Comparison of ENCODE assay signal across 16 cellular contexts in genomic region chr7:42194218-42194617, GRCh38. TPM values are rescaled to one million over a fixed set of nuclear protein-coding genes. Genes with fewer than 3 reads are reported as not detected.
DNase-seq lines count a peak whose midpoint lies in the region; ATAC-seq and TF ChIP-seq lines count a peak whose summit lies in the region.
"Had no signal": no experiment of that assay in that cellular context is flagged by ENCODE, and none has a peak within 500 bp of the region (broad histone marks: within the 10 kb centered on the region; RNA-seq: fewer than 3 reads in every experiment).

No MANE protein-coding gene starts in this region.

- H2AFZ ChIP-seq in fibroblast of lung (ENCODE audit: low read length) = no peak overlapping the region

- intact Hi-C loops in A673 (cut with micrococcal nuclease; ENCODE audit: unreplicated experiment) = no loop called here

- CTCF ChIA-PET in A673 (lab: Charles Lee) = no interaction called here

- H3K4me1 ChIP-seq in A673 (ENCODE audit: insufficient read depth, low read length, poor library complexity, severe bottlenecking) = peaks cover 54% of the 10 kb centered on the region
- peaks cover 64% of the 10 kb centered on the region for H3K4me1 ChIP-seq in RWPE2 (ENCODE audit: insufficient read depth, poor library complexity, severe bottlenecking)
- peaks cover 7% of the 10 kb centered on the region for H3K4me1 ChIP-seq in fibroblast of lung (ENCODE audit: control insufficient read depth, extremely low read depth, insufficient read depth, low read length)
- no peaks in the 10 kb centered on the region for H3K4me1 ChIP-seq in BE2C

- no peak for DNase-seq in A673 (ENCODE audit: low spot score)
- DNase-seq in RWPE2 (ENCODE audit: low spot score) = no peak
- DNase-seq in fibroblast of lung (ENCODE audit: low read depth in 2 of 2) = peak in 1 of 2 donors; percentile 22
- DNase-seq in neural crest cell (ENCODE audit: low read depth, low spot score) = no peak
- DNase-seq in SW 1271 (lab: John Stamatoyannopoulos, UW) = no peak
- no peak for DNase-seq in BE2C
- DNase-seq: CD8-positive, alpha-beta memory T cell; NCI-H1930; NCI-H446; Peyer's patch; small intestine; stimulated activated CD4-positive, alpha-beta T cell treated with anti-CD3 and anti-CD28 coated beads, Interleukin-4, amount 100 ng/mL, for 24 hours had no signal

- POLR2A ChIA-PET in A673 (lab: Charles Lee; ENCODE audit: low non-redundant PET) = interaction anchor here (0.5 kb wide), 1 partner anchor 33 kb away, joined by 3 read pairs; no protein-coding TSS in a partner anchor

- H3K36me3 ChIP-seq in A673 (ENCODE audit: insufficient read depth, low read length, poor library complexity, severe bottlenecking) (no peaks in the 10 kb centered on the region), RWPE2 (ENCODE audit: low read depth) (no peaks in the 10 kb centered on the region), fibroblast of lung (ENCODE audit: control insufficient read depth, insufficient read depth, low read length) (no peaks in the 10 kb centered on the region), BE2C (no peaks in the 10 kb centered on the region)
- H3K36me3 ChIP-seq: Peyer's patch, vagina had no signal

- no peaks in the 10 kb centered on the region for H3K27me3 ChIP-seq in A673 (replicated peaks; ENCODE audit: insufficient read depth, low read depth, low read length, poor library complexity)
- H3K27me3 ChIP-seq in RWPE2 (ENCODE audit: insufficient read depth, poor library complexity, severe bottlenecking) = no peaks in the 10 kb centered on the region
- no peaks in the 10 kb centered on the region for H3K27me3 ChIP-seq in fibroblast of lung (ENCODE audit: control insufficient read depth, insufficient read depth, low read length)
- no peaks in the 10 kb centered on the region for H3K27me3 ChIP-seq in BE2C
- H3K27me3 ChIP-seq: Peyer's patch, vagina had no signal

- peak overlapping the region; percentile 72 for H3K27ac Mint-ChIP-seq in neural crest cell (ENCODE audit: unreplicated experiment)
- H3K27ac Mint-ChIP-seq: CD8-positive, alpha-beta memory T cell had no signal

- H3K4me2 ChIP-seq in fibroblast of lung (ENCODE audit: extremely low read depth, insufficient read depth, low read length) = peak overlapping the region; percentile 21

- no peaks in the 10 kb centered on the region for H3K27me3 Mint-ChIP-seq in neural crest cell (ENCODE audit: low read depth)
- H3K27me3 Mint-ChIP-seq: CD8-positive, alpha-beta memory T cell had no signal

- H3K9me3 ChIP-seq in A673 (ENCODE audit: low read depth, low read length, poor library complexity, severe bottlenecking) (no peaks in the 10 kb centered on the region), RWPE2 (ENCODE audit: severe bottlenecking) (no peaks in the 10 kb centered on the region), fibroblast of lung (ENCODE audit: control insufficient read depth, insufficient read depth, low read depth, low read length) (no peaks in the 10 kb centered on the region), BE2C (no peaks in the 10 kb centered on the region)
- H3K9me3 ChIP-seq: Peyer's patch, vagina had no signal

- no peaks in the 10 kb centered on the region for H4K20me1 ChIP-seq in fibroblast of lung (ENCODE audit: control insufficient read depth, extremely low read depth, insufficient read depth, low read length)

- no peak overlapping the region for H3K9ac ChIP-seq in fibroblast of lung (ENCODE audit: insufficient read depth, low read length)

- H3K4me1 Mint-ChIP-seq in neural crest cell = peaks cover 73% of the 10 kb centered on the region

- H3K27ac ChIP-seq in A673 (ENCODE audit: low read depth, low read length, poor library complexity, severe bottlenecking) (peak overlapping the region; percentile 11), RWPE2 (ENCODE audit: poor library complexity, severe bottlenecking) (peak overlapping the region; percentile 27), fibroblast of lung (ENCODE audit: insufficient read depth, low read length) (no peak overlapping the region)
- H3K27ac ChIP-seq: Peyer's patch, vagina had no signal

- H3K4me3 ChIP-seq in A673 (ENCODE audit: low read depth, low read length, poor library complexity, severe bottlenecking) = no peak overlapping the region
- H3K4me3 ChIP-seq in RWPE2 (ENCODE audit: severe bottlenecking) = no peak overlapping the region
- peak overlapping the region in 1 of 4 experiments; percentile 41 for H3K4me3 ChIP-seq in fibroblast of lung (replicated peaks in 1 of 4; ENCODE audit: control extremely low read depth in 1 of 4, insufficient read depth in 1 of 4, low read depth in 3 of 4, low read length in 4 of 4)
- no peak overlapping the region for H3K4me3 ChIP-seq in BE2C (ENCODE audit: low read depth, low read length)
- H3K4me3 ChIP-seq: Peyer's patch, vagina had no signal

- TF ChIP-seq CTCF in A673 (conservative IDR thresholded peaks at IDR 0.05; ENCODE audit: low read depth, low read length) (no peak), RWPE2 (IDR thresholded peaks at IDR 0.05; ENCODE audit: poor library complexity, severe bottlenecking) (no peak), fibroblast of lung (conservative IDR thresholded peaks at IDR 0.05 in 1 of 2, IDR thresholded peaks at IDR 0.05 in 1 of 2; ENCODE audit: low read depth in 1 of 2, low read length in 2 of 2) (no peak), neural crest cell (conservative IDR thresholded peaks at IDR 0.05) (no peak), BE2C (IDR thresholded peaks at IDR 0.05; ENCODE audit: low read depth, low read length) (no peak)

- no peaks in the 10 kb centered on the region for H3K9me3 Mint-ChIP-seq in neural crest cell

- H3K4me3 Mint-ChIP-seq in neural crest cell = peak overlapping the region; percentile 40

- no TSS peak for BruUV-seq in A673 (replicated peaks; lab: Mats Ljungman, UMichigan)

- ATAC-seq in RWPE2 (ENCODE audit: low read depth) = no peak
- ATAC-seq in GM19455 (IDR thresholded peaks at IDR 0.05; ENCODE audit: unreplicated experiment) = no peak
- ATAC-seq in HG02981 (IDR thresholded peaks at IDR 0.05; ENCODE audit: unreplicated experiment) = no peak
- ATAC-seq: HCT116 had no signal

- peaks cover 1% of the 10 kb centered on the region for H3K79me2 ChIP-seq in fibroblast of lung (ENCODE audit: control insufficient read depth, insufficient read depth, low read length)

- H3K36me3 Mint-ChIP-seq in neural crest cell (ENCODE audit: low read depth) = peaks cover 11% of the 10 kb centered on the region

RNA-seq across cellular contexts. Expression of gene GLI3, which starts 42.8 kb away (rescaled TPM):
- 52.6 and 58.7 TPM in 2 replicates for total RNA-seq in A673 (2021)
- 6.2 and 6.4 TPM in 2 replicates for total RNA-seq in fibroblast of lung
- 6.5 and 7.3 TPM in 2 replicates for polyA plus RNA-seq in fibroblast of lung
- polyA plus RNA-seq in fibroblast of lung (2012) = 7.7 and 10.4 TPM in 2 replicates
- 26.2 and 50.4 TPM in 2 replicates for polyA minus RNA-seq in fibroblast of lung (ENCODE audit: low replicate concordance)
- 136 and 141 TPM in 2 replicates for total RNA-seq in neural crest cell
- not detected for polyA plus RNA-seq in BE2C (2012; ENCODE audit: insufficient read depth, insufficient read length, low read depth)
